Comparison of ENCODE assay signal across 18 cellular contexts in the genomic region with DNA sequence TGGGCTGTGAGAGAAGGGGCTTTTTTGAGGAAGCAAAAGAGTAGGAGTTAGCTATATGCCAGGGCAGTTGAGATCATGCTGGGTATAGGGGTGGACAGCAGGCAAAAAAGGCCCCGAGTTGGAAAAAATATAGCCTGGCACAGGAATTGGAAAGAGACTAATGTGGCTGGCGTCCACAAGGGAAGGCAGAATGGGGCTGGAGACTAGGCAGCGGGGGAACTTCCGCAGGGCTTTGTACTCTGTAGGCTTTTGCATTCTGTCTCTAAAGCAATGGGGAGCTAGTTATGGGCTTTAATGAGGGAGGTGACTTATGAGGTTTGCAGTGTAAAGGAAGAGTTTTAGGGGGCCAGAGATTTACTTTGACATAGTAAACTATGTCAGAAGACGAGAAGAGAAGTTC.
"Had no signal": no experiment of that assay in that cellular context is flagged by ENCODE, and none has a peak within 500 bp of the region (broad histone marks: within the 10 kb centered on the region; RNA-seq: fewer than 3 reads in every experiment).

No MANE protein-coding gene starts in this region.

- H3K4me3 ChIP-seq: lower lobe of right lung, testis, upper lobe of left lung had no signal

- H3K36me3 Mint-ChIP-seq: activated naive CD4-positive, alpha-beta T cell treated with anti-CD3 and anti-CD28 coated beads, Interleukin-2, amount 10 ng/mL, durations not matched to agents 7 days and 5 days; T-cell had no signal

- H3K9ac ChIP-seq: parathyroid adenoma had no signal

- H3K27me3 Mint-ChIP-seq: stimulated activated naive CD8-positive, alpha-beta T cell treated with anti-CD3 and anti-CD28 coated beads, Interleukin-15, amount 100 ng/mL, for 72 hours; T-cell had no signal

- H3K27me3 ChIP-seq: testis, upper lobe of left lung had no signal

- H2AFZ ChIP-seq: parathyroid adenoma had no signal

- H3K9me3 Mint-ChIP-seq: activated naive CD4-positive, alpha-beta T cell treated with anti-CD3 and anti-CD28 coated beads, Interleukin-2, amount 10 ng/mL, durations not matched to agents 7 days and 5 days; activated T-helper 2 cell treated with anti-CD3 and anti-CD28 coated beads, Interferon-gamma antibody, Interleukin-2, Interleukin-4, amounts not matched to agents 10 μg/mL and 5 μg/mL and 100 μg/mL, durations not matched to agents 14 hours and 24 hours and 36 hours; stimulated activated naive CD8-positive, alpha-beta T cell treated with anti-CD3 and anti-CD28 coated beads, Interleukin-15, amount 100 ng/mL, for 72 hours; T-cell had no signal

- H3K4me1 Mint-ChIP-seq: stimulated activated naive CD8-positive, alpha-beta T cell treated with anti-CD3 and anti-CD28 coated beads, Interleukin-15, amount 100 ng/mL, for 72 hours had no signal

- DNase-seq: activated CD4-positive, alpha-beta T cell treated with anti-CD3 and anti-CD28 coated beads for 1 hour; activated CD4-positive, alpha-beta T cell treated with anti-CD3 and anti-CD28 coated beads, Interleukin-2, amount 50 U/mL, for 4 hours; activated naive CD4-positive, alpha-beta T cell treated with anti-CD3 and anti-CD28 coated beads, Interleukin-2, amount 10 ng/mL, durations not matched to agents 7 days and 5 days; activated T-cell treated with anti-CD3 and anti-CD28 coated beads for 4 hours; foreskin fibroblast; hippocampal formation; left colon; lower lobe of right lung; midbrain; stimulated activated CD4-positive, alpha-beta T cell treated with anti-CD3 and anti-CD28 coated beads, Interleukin-1b, Interleukin-23, amount 100 ng/mL, for 48 hours; stimulated activated naive CD8-positive, alpha-beta T cell treated with anti-CD3 and anti-CD28 coated beads, Interleukin-15, amount 100 ng/mL, for 72 hours; T-cell; testis; upper lobe of left lung had no signal

- H3K27ac ChIP-seq: lower lobe of right lung, parathyroid adenoma, testis, upper lobe of left lung had no signal

- H3K9me3 ChIP-seq: lower lobe of right lung, testis, upper lobe of left lung had no signal

- H3K4me3 Mint-ChIP-seq: activated naive CD4-positive, alpha-beta T cell treated with anti-CD3 and anti-CD28 coated beads, Interleukin-2, amount 10 ng/mL, durations not matched to agents 7 days and 5 days; stimulated activated naive CD8-positive, alpha-beta T cell treated with anti-CD3 and anti-CD28 coated beads, Interleukin-15, amount 100 ng/mL, for 72 hours; T-cell had no signal

- H3K4me1 ChIP-seq: lower lobe of right lung, parathyroid adenoma, testis, upper lobe of left lung had no signal

- H3K36me3 ChIP-seq: lower lobe of right lung, upper lobe of left lung had no signal

- H3K79me2 ChIP-seq: parathyroid adenoma had no signal

- FAIRE-seq: colon, endothelial cell of umbilical vein had no signal

- H3K27ac Mint-ChIP-seq: activated naive CD4-positive, alpha-beta T cell treated with anti-CD3 and anti-CD28 coated beads, Interleukin-2, amount 10 ng/mL, durations not matched to agents 7 days and 5 days; activated T-helper 2 cell treated with anti-CD3 and anti-CD28 coated beads, Interferon-gamma antibody, Interleukin-2, Interleukin-4, amounts not matched to agents 10 μg/mL and 5 μg/mL and 100 μg/mL, durations not matched to agents 14 hours and 24 hours and 36 hours; stimulated activated naive CD8-positive, alpha-beta T cell treated with anti-CD3 and anti-CD28 coated beads, Interleukin-15, amount 100 ng/mL, for 72 hours; T-cell had no signal

- ATAC-seq: left colon; lower lobe of right lung; stimulated activated naive CD8-positive, alpha-beta T cell treated with anti-CD3 and anti-CD28 coated beads, Interleukin-15, amount 100 ng/mL, for 72 hours; T-cell had no signal
